ENCODE assay signal across 8 cellular contexts in the genomic region with DNA sequence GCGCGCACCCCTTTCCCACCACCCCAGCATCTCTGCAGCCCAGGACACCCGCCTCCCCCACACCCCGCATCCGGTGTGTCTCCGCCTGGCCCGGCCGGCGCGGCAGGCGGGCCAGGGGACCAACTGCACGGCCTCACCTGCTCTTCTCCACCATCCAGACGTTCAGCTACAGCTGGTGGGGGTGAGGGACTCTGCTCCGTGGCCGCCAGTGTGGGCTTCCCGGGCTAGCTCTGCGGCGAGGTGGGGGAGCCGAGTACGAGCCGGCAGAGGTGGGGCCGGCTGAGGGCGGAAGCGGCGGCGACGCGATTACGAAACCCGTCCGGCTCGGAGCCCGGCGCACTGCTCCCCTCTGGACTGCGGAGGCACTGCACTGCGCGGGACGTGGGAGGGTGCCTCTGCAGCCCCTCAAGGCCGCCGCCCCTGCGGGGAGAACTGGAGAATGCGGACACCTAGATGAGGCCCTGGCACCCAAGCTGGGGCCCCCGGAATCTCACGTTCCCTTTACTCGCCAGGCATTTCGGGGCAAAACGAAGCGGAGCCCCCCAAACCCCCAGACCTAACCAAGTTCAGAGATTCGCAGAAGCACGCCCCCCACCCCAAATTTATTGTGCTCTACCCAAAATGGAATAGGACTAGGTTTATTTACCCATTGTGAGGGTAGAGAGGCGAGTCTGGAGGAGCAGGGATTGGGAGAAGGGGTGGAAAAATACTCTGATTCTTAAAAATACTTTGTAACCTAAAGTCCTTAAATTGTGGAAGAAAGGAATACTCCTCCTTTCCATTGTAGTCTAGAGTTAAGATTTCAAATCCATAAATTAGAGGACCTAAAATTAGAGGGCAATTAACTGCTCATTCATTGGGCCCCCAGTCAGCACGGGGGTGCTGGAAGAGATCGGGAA. TPM values are rescaled to one million over a fixed set of nuclear protein-coding genes. Genes with fewer than 3 reads are reported as not detected.
DNase-seq lines count a peak whose midpoint lies in the region; TF ChIP-seq lines count a peak whose summit lies in the region.

A gene with protein sequence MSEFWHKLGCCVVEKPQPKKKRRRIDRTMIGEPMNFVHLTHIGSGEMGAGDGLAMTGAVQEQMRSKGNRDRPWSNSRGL (minus strand): TSS at position 281 of the 899 bp plus-strand sequence. CDS start 3,892 bp downstream, outside the sequence.

- 0% methylated on average over 38 to 42 of the region's 53 CpGs for WGBS in GM23248 (ENCODE audit: low coverage in 1 of 2, low lambda C conversion rate in 2 of 2, missing lambda C conversion rate in 2 of 2), 2 experiments
- WGBS in neuronal stem cell (ENCODE audit: extremely low coverage in 2 of 2, insufficient read length in 2 of 2, insufficient replicate concordance in 1 of 2), 2 donors: no CpG with 5 or more reads among the region's 53 CpGs

- no peak within 1 kb of the TSS for H2BK12ac ChIP-seq in neuronal stem cell (ENCODE audit: low read length)

- H3K27me3 ChIP-seq in GM23248 (replicated peaks; ENCODE audit: insufficient read depth) (no peaks in the 10 kb centered on the region), neuronal stem cell (ENCODE audit: control insufficient read depth in 3 of 3, insufficient read depth in 3 of 3, low read depth in 1 of 3, low read length in 3 of 3) (no peaks in the 10 kb centered on the region)

- no peaks in the 10 kb centered on the region for H3K9me3 ChIP-seq in GM23248 (ENCODE audit: low read depth)
- peaks cover 0 to 6% of the 10 kb centered on the region in 2 donors for H3K9me3 ChIP-seq in neuronal stem cell (replicated peaks in 1 of 2; ENCODE audit: control insufficient read depth in 2 of 2, insufficient read depth in 1 of 2, low read depth in 1 of 2, low read length in 2 of 2)

- peaks cover 13% of the 10 kb centered on the region for H3K79me1 ChIP-seq in neuronal stem cell (ENCODE audit: low read depth, low read length)

- peak within 1 kb of the TSS; percentile 98 for H3K14ac ChIP-seq in neuronal stem cell (ENCODE audit: low read length)

- H3K36me3 ChIP-seq in GM23248 (ENCODE audit: low read depth): peaks cover 14% of the 10 kb centered on the region
- H3K36me3 ChIP-seq in neuronal stem cell (replicated peaks in 1 of 2; ENCODE audit: control insufficient read depth in 2 of 2, insufficient read depth in 2 of 2, low read length in 2 of 2): peaks cover 24 to 42% of the 10 kb centered on the region in 2 donors

- H4K91ac ChIP-seq in neuronal stem cell (ENCODE audit: low read depth, low read length, poor library complexity): peak within 1 kb of the TSS; percentile 27

- peaks cover 91% of the 10 kb centered on the region for H3K79me2 ChIP-seq in GM23248 (ENCODE audit: insufficient read depth)

- H2AFZ ChIP-seq in GM23248 (peak within 1 kb of the TSS; percentile 91), neuronal stem cell (ENCODE audit: low read length) (peak within 1 kb of the TSS; percentile 97)

- H2BK15ac ChIP-seq in neuronal stem cell (ENCODE audit: low read length): peak within 1 kb of the TSS; percentile 75

- peak within 1 kb of the TSS; percentile 79 for H2BK5ac ChIP-seq in neuronal stem cell (ENCODE audit: low read length)

- H2AK5ac ChIP-seq in neuronal stem cell (ENCODE audit: low read depth, low read length): peak within 1 kb of the TSS; percentile 76

- H3K4me1 ChIP-seq in GM23248 (ENCODE audit: insufficient read depth) (peaks cover 46% of the 10 kb centered on the region), neuronal stem cell (ENCODE audit: control insufficient read depth in 2 of 2, insufficient read depth in 1 of 2, low read depth in 1 of 2, low read length in 2 of 2) (peaks cover 5 to 15% of the 10 kb centered on the region in 2 donors)

- H3F3A ChIP-seq in GM23248 (ENCODE audit: insufficient read depth): peaks cover 27% of the 10 kb centered on the region

- H3K9me2 ChIP-seq in GM23248 (ENCODE audit: insufficient read depth): no peaks in the 10 kb centered on the region

- peak within 1 kb of the TSS; percentile 74 for H3K27ac ChIP-seq in GM23248
- peak within 1 kb of the TSS; percentile 88 for H3K27ac ChIP-seq in neuronal stem cell (replicated peaks; ENCODE audit: low read length)
- H3K27ac ChIP-seq in substantia nigra (ENCODE audit: low read depth, low read length, poor library complexity, severe bottlenecking): peak within 1 kb of the TSS; percentile 99

- peak; percentile 82 for TF ChIP-seq CTCF in LNCaP clone FGC (IDR thresholded peaks at IDR 0.05; ENCODE audit: control insufficient read depth, extremely low read depth, insufficient read depth)

- H3K18ac ChIP-seq in neuronal stem cell (ENCODE audit: low read length): peak within 1 kb of the TSS; percentile 99

- in situ Hi-C loops in GM23248 (cut with MboI): no loop called here

- peak within 1 kb of the TSS; percentile 61 for H2BK120ac ChIP-seq in neuronal stem cell (ENCODE audit: low read depth, low read length)

- H3K9ac ChIP-seq in GM23248 (peak within 1 kb of the TSS; percentile 92), neuronal stem cell (ENCODE audit: low read depth, low read length, poor library complexity) (peak within 1 kb of the TSS; percentile 99)

- H4K8ac ChIP-seq in neuronal stem cell (ENCODE audit: low read depth, low read length): no peak within 1 kb of the TSS

- peak within 1 kb of the TSS; percentile 97 for H3K4me2 ChIP-seq in GM23248 (ENCODE audit: unreplicated experiment)
- H3K4me2 ChIP-seq in neuronal stem cell (ENCODE audit: insufficient read depth, low read length, poor library complexity, severe bottlenecking): peak within 1 kb of the TSS; percentile 87

- peaks cover 4% of the 10 kb centered on the region; the same call in 1 of the 2 replicates for H4K20me1 ChIP-seq in GM23248 (ENCODE audit: insufficient read depth)

- peak within 1 kb of the TSS; percentile 90 for H3K4me3 ChIP-seq in GM23248
- peak within 1 kb of the TSS; percentile 75 for H3K4me3 ChIP-seq in LNCaP clone FGC (ENCODE audit: low read depth, low read length)
- H3K4me3 ChIP-seq in neuronal stem cell (ENCODE audit: low read length in 2 of 2): peak within 1 kb of the TSS; percentile 93 to 99

- DNase-seq in EL (peak; percentile 83), GM23248 (peak; percentile 94), LNCaP clone FGC (ENCODE audit: low read depth) (no peak), SIG-M5 (lab: John Stamatoyannopoulos, UW) (peak; percentile 63), activated gamma-delta T cell treated with Interleukin-2 at 50 U/mL for 16 hours (peak; percentile 85), foreskin melanocyte (peak; percentile 71), neuronal stem cell (ENCODE audit: low spot score) (peak; percentile 79), substantia nigra (lab: John Stamatoyannopoulos, UW) (peak in 47 of 49 donors; percentile 33 to 95 (median 74))

- peak within 1 kb of the TSS; percentile 44 for H3K4ac ChIP-seq in neuronal stem cell (ENCODE audit: low read length)

- peak within 1 kb of the TSS; percentile 99 for H3K23ac ChIP-seq in neuronal stem cell (ENCODE audit: low read depth, low read length, poor library complexity)

RNA-seq across cellular contexts. Expression of the gene that starts here (rescaled TPM):
- total RNA-seq in GM23248 (2014; rRNA removed; shearing (Covaris generic)): 52.2 and 63.2 TPM in 2 replicates
- 17.3 and 18.2 TPM in 2 replicates for polyA plus RNA-seq in GM23248 (2016; fragmentation: Nextera tagmentation; extraction: Ambion mirVana)
- polyA plus RNA-seq in neuronal stem cell (2013, experiment 1 of 2): 43.2 TPM
- 42.9 TPM for polyA plus RNA-seq in neuronal stem cell (2013, experiment 2 of 2)
